ENCODE assay signal across 12 cellular contexts in the genomic region with DNA sequence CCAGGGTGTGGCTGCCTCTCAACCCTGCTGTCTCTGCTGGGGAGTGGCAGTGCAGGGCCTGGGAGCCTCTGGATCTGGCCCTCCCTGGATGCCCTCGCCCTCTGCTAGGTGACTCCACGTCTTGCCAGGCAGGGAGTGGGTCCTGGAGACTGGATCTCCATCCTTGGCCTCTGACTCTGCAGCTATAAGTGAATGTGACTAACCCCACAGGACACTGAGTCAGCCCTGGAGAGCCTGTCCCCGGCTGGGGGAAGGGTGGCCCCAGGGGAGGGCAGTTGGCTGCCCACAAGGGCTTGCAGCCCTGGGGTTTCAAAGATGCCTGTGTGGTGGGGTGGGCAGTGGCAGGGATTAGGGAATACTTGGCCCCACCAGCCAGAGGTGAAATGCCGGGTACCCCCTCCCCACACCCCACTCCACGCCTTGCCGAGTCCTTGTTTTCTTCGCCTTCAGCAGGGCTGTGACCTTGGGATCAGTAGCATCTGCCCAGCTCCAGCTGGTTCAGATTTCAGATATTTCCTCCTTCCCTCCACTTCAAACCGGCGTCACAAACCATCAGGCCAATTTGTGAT. TPM values are rescaled to one million over a fixed set of nuclear protein-coding genes. Genes with fewer than 3 reads are reported as not detected.
DNase-seq lines count a peak whose midpoint lies in the region; TF ChIP-seq lines count a peak whose summit lies in the region.
"Had no signal": no experiment of that assay in that cellular context is flagged by ENCODE, and none has a peak within 500 bp of the region (broad histone marks: within the 10 kb centered on the region; RNA-seq: fewer than 3 reads in every experiment).

No MANE protein-coding gene starts in this region.

- 56% methylated on average over 9 of the region's 9 CpGs; no CpG with 5 or more reads in 1 of the 2 donors for WGBS in transverse colon (ENCODE audit: low coverage in 1 of 2), 2 donors

- TF ChIP-seq CTCF in colonic mucosa (IDR thresholded peaks at IDR 0.05) (no peak), GM13976 (IDR thresholded peaks at IDR 0.05; ENCODE audit: borderline replicate concordance, control extremely low read depth, extremely low read depth, insufficient read depth, missing control alignments) (no peak), transverse colon (IDR thresholded peaks at IDR 0.05) (no peak)

- in situ Hi-C loops in GM13976 (cut with MboI; ENCODE audit: low sequenced_read_pairs, unreplicated experiment) (no loop called here), transverse colon (cut with MboI; ENCODE audit: low pct_ligation_motif_present in 1 of 4, low pct_unique_long_range_greater_than_20kb in 1 of 4, low sequenced_read_pairs in 3 of 4) (no loop called here)

- no peak for TF ChIP-seq POLR2A in transverse colon (IDR thresholded peaks at IDR 0.05)

- H3K9me3 ChIP-seq in colonic mucosa (no peaks in the 10 kb centered on the region), transverse colon (no peaks in the 10 kb centered on the region)

- H3K4me3 ChIP-seq in H7 (ENCODE audit: insufficient read depth, low read depth, low read length) (no peak overlapping the region), colonic mucosa (no peak overlapping the region), transverse colon (no peak overlapping the region)

- DNase-seq in A172 (ENCODE audit: low spot score) (peak; percentile 77), H7 (peak; percentile 45), SW480 (ENCODE audit: low spot score) (peak; percentile 35), kidney tubule cell (ENCODE audit: low spot score) (peak; percentile 90), colonic mucosa (no peak), NCI-H345 (lab: John Stamatoyannopoulos, UW) (no peak), GM13976 (ENCODE audit: low spot score) (no peak), transverse colon (no peak)
- DNase-seq: activated CD4-positive, alpha-beta memory T cell treated with anti-CD3 and anti-CD28 coated beads, Interleukin-2, amount 10 ng/mL, durations not matched to agents 7 days and 5 days; CD4-positive, CD25-positive, alpha-beta regulatory T cell; midbrain; NCI-H1436 treated with DMSO at 0.1 percent for 48 hours had no signal

- intact Hi-C loops in colonic mucosa (cut with DNase I) (no loop called here), transverse colon (cut with DNase I; ENCODE audit: low total_unique reads) (no loop called here)

- no peak overlapping the region for H3K9ac ChIP-seq in colonic mucosa (ENCODE audit: low read depth in 2 of 2, low read length in 2 of 2)

- H3K27ac ChIP-seq in colonic mucosa = no peak overlapping the region
- peak overlapping the region in 1 of 4 donors; percentile 16 for H3K27ac ChIP-seq in transverse colon

- no peak for TF ChIP-seq EP300 in transverse colon (IDR thresholded peaks at IDR 0.05; ENCODE audit: low read depth)

- H3K27me3 ChIP-seq in H7 (ENCODE audit: control insufficient read depth, insufficient read depth, low read length) (no peaks in the 10 kb centered on the region; the same call in 1 of the 2 replicates), colonic mucosa (no peaks in the 10 kb centered on the region), transverse colon (no peaks in the 10 kb centered on the region)

- H3K4me1 ChIP-seq in colonic mucosa (no peaks in the 10 kb centered on the region), transverse colon (peaks cover 0 to 4% (median 0%) of the 10 kb centered on the region in 4 donors)

- no peaks in the 10 kb centered on the region for H3K36me3 ChIP-seq in H7 (replicated peaks; ENCODE audit: control insufficient read depth, insufficient read depth, low read length)
- H3K36me3 ChIP-seq in colonic mucosa = no peaks in the 10 kb centered on the region
- no peaks in the 10 kb centered on the region for H3K36me3 ChIP-seq in transverse colon

RNA-seq across cellular contexts. Expression of gene MYBPH, which starts 1.9 kb away (rescaled TPM):
- 0.36 and 0.38 TPM in 2 replicates for total RNA-seq in A172 (2014; rRNA removed; shearing (Covaris generic))
- total RNA-seq in H7 (2014; rRNA removed; shearing (Covaris generic)) = not detected in 2 replicates
- not detected for total RNA-seq in colonic mucosa
- not detected for total RNA-seq in transverse colon
- total RNA-seq: activated CD4-positive, alpha-beta memory T cell treated with anti-CD3 and anti-CD28 coated beads, Interleukin-2, amount 10 ng/mL, durations not matched to agents 7 days and 5 days; CD4-positive, CD25-positive, alpha-beta regulatory T cell had no signal

RNA-seq across cellular contexts. Expression of gene CHI3L1, which starts 8.9 kb away (rescaled TPM):
- total RNA-seq in A172 (2014; rRNA removed; shearing (Covaris generic)) = 0.24 and 3.3 TPM in 2 replicates
- total RNA-seq in H7 (2014; rRNA removed; shearing (Covaris generic)) = 0.37 and 0.42 TPM in 2 replicates
- total RNA-seq in colonic mucosa = 1 to 10 TPM in 1 of 2 donors, under 1 TPM in 1; 0.61 to 1.3 TPM
- 10 to 100 TPM in 1 of 4 donors, 1 to 10 TPM in 1, not detected in 2; 2.9 to 23.2 TPM for total RNA-seq in transverse colon
- total RNA-seq: activated CD4-positive, alpha-beta memory T cell treated with anti-CD3 and anti-CD28 coated beads, Interleukin-2, amount 10 ng/mL, durations not matched to agents 7 days and 5 days; CD4-positive, CD25-positive, alpha-beta regulatory T cell had no signal

RNA-seq across cellular contexts. Expression of gene ADORA1, which starts 50.0 kb away (rescaled TPM):
- total RNA-seq in A172 (2014; rRNA removed; shearing (Covaris generic)) = 21.1 and 30.6 TPM in 2 replicates
- 3.5 and 5.7 TPM in 2 replicates for total RNA-seq in H7 (2014; rRNA removed; shearing (Covaris generic))
- total RNA-seq in colonic mucosa (1 to 10 TPM in 1 of 2 donors, under 1 TPM in 1; 0.42 to 1.6 TPM), transverse colon (1 to 10 TPM in 2 of 4 donors, not detected in 2; 1.3 to 5.6 TPM)
- total RNA-seq: CD4-positive, CD25-positive, alpha-beta regulatory T cell had no signal

RNA-seq across cellular contexts. Expression of gene CHIT1, which starts 51.9 kb away (rescaled TPM):
- total RNA-seq in A172 (2014; rRNA removed; shearing (Covaris generic)) = 0.14 TPM in 1 of 2 replicates, not detected in the other
- not detected in 2 replicates for total RNA-seq in H7 (2014; rRNA removed; shearing (Covaris generic))
- under 1 TPM in 1 of 2 donors, not detected in 1; 0.30 TPM for total RNA-seq in colonic mucosa
- total RNA-seq in transverse colon = under 1 TPM in 1 of 4 donors, not detected in 3; 0.79 TPM

Comparison
In these comparisons a context has a peak if more than half of its experiments do, and no peak if none do; other contexts are left out.
1. DNase-seq: peak in A172 (single experiment), H7 (single experiment), SW480 (single experiment) and kidney tubule cell (single experiment); none in colonic mucosa (single experiment), NCI-H345 (single experiment), GM13976 (single experiment) and transverse colon (single experiment).